In genomic region chr10:65818990-65819389, GRCh38 we compare ENCODE assay signal across 20 cellular contexts.
"Had no signal": no experiment of that assay in that cellular context is flagged by ENCODE, and none has a peak within 500 bp of the region (broad histone marks: within the 10 kb centered on the region; RNA-seq: fewer than 3 reads in every experiment).

No MANE protein-coding gene starts in this region.

- H3K27ac ChIP-seq: body of pancreas, cardiac muscle cell, hepatocyte, left ventricle myocardium inferior, sigmoid colon, upper lobe of right lung had no signal

- H3K4me1 ChIP-seq: body of pancreas, left ventricle myocardium inferior, sigmoid colon, upper lobe of right lung had no signal

- DNase-seq: activated CD4-positive, alpha-beta memory T cell treated with anti-CD3 and anti-CD28 coated beads for 36 hours; activated CD4-positive, alpha-beta T cell treated with anti-CD3 and anti-CD28 coated beads for 48 hours; activated effector memory CD4-positive, alpha-beta T cell treated with Interleukin-2 at 50 U/mL for 16 hours; activated naive CD4-positive, alpha-beta T cell treated with anti-CD3 and anti-CD28 coated beads for 36 hours; activated T-cell treated with anti-CD3 and anti-CD28 coated beads, Interleukin-2, amount 50 U/mL, for 72 hours; amygdala; body of pancreas; effector CD4-positive, alpha-beta T cell; erythroblast; foreskin fibroblast; immature natural killer cell; kidney glomerular epithelial cell; left ventricle myocardium inferior; natural killer cell; sigmoid colon; stimulated activated CD4-positive, alpha-beta T cell treated with anti-CD3 and anti-CD28 coated beads, Interleukin-4, amount 100 ng/mL, for 24 hours; stimulated activated naive CD4-positive, alpha-beta T cell treated with Interleukin-2 at 50 U/mL for 16 hours; upper lobe of right lung had no signal

- H3K4me3 ChIP-seq: body of pancreas, cardiac muscle cell, hepatocyte, left ventricle myocardium inferior, sigmoid colon, upper lobe of right lung had no signal

- H3K9me3 ChIP-seq: body of pancreas, sigmoid colon, upper lobe of right lung had no signal

- H3K36me3 ChIP-seq: cardiac muscle cell, left ventricle myocardium inferior, sigmoid colon, upper lobe of right lung had no signal

- H3K27me3 ChIP-seq: body of pancreas, cardiac muscle cell, hepatocyte, sigmoid colon, upper lobe of right lung had no signal

- ATAC-seq: activated T-cell treated with anti-CD3 and anti-CD28 coated beads, Interleukin-2, amount 50 U/mL, for 72 hours; body of pancreas; natural killer cell; upper lobe of right lung had no signal
